In the genomic region with DNA sequence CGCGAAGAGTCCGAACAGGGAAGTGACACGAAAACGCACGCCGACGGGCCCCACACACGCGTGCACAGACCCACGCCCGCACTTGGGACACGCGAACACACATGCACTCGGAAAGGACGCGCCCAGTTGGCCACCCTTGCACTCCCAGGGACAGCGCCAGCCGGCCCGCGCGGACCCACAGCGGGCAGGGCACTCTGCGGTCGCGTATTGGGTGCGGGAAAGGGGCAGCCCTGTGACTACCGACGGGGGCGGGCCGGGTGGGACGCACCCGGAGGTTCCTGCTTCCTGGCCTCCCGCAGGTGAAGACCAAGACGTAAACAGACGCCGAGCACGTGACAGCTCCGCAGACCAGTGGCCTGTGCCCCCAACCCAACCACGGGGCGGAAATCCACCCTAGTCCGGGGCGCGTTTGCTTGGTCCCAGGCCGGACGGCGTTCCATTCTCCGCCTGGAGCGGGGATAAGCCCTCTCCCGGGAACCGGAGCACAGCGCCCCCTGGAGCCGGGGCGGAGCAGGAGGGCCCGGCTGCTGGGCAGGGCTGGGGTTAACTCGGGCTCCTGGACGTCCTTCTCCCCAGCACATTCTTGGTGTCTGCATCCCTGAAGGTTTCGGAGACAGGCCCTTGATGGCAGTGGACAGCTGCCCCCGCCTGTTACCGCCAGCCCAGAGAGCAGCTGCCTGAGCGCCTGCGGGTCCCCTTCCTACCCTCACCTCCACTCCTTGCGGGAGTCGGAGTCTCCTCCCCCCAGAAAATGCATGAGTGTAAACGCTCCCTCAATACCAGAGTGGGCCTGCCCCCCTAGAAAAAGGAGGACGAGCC, we compare ENCODE assay signal across 1 cellular context.
TF ChIP-seq lines count a peak whose summit lies in the region.

No MANE protein-coding gene starts in this region.

TF ChIP-seq in HepG2, 621 proteins besides CTCF, POLR2A, EP300 and RAD21 (continued from another document and continues in another):
- TF ChIP-seq, protein P1, sequence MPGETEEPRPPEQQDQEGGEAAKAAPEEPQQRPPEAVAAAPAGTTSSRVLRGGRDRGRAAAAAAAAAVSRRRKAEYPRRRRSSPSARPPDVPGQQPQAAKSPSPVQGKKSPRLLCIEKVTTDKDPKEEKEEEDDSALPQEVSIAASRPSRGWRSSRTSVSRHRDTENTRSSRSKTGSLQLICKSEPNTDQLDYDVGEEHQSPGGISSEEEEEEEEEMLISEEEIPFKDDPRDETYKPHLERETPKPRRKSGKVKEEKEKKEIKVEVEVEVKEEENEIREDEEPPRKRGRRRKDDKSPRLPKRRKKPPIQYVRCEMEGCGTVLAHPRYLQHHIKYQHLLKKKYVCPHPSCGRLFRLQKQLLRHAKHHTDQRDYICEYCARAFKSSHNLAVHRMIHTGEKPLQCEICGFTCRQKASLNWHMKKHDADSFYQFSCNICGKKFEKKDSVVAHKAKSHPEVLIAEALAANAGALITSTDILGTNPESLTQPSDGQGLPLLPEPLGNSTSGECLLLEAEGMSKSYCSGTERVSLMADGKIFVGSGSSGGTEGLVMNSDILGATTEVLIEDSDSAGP (CRISPR knock-in tag; IDR thresholded peaks at IDR 0.05; ENCODE audit: borderline replicate concordance), result peak; percentile 39; the same call in 1 of the 2 replicates
- TF ChIP-seq ZNF124 (CRISPR knock-in tag; IDR thresholded peaks at IDR 0.05) (no peak), CC2D1A (CRISPR knock-in tag; IDR thresholded peaks at IDR 0.05) (no peak), ZMYM2 (CRISPR knock-in tag; IDR thresholded peaks at IDR 0.05) (0 out of 2 replicates have a peak, but pooled peaks have one; percentile 72), MTF2 (CRISPR knock-in tag; IDR thresholded peaks at IDR 0.05; ENCODE audit: borderline replicate concordance) (no peak), ZNF777 (CRISPR knock-in tag; IDR thresholded peaks at IDR 0.05) (peak; percentile 63; the same call in 1 of the 2 replicates), BRCA1 (CRISPR knock-in tag; IDR thresholded peaks at IDR 0.05) (no peak), CEBPB (IDR thresholded peaks at IDR 0.05; ENCODE audit: borderline replicate concordance, low read depth, low read length) (no peak), ZNF563 (CRISPR knock-in tag; IDR thresholded peaks at IDR 0.05) (no peak), ZC3H13 (CRISPR knock-in tag; IDR thresholded peaks at IDR 0.05) (0 out of 2 replicates have a peak, but pooled peaks have one; percentile 3), RNF2 (conservative IDR thresholded peaks at IDR 0.05; ENCODE audit: low read depth) (no peak), ZNF772 (CRISPR knock-in tag; IDR thresholded peaks at IDR 0.05) (peak; percentile 70; the same call in 1 of the 2 replicates), ZBTB42 (CRISPR knock-in tag; IDR thresholded peaks at IDR 0.05) (peak; percentile 83), NFYB (CRISPR knock-in tag; IDR thresholded peaks at IDR 0.05) (peak; percentile 58; the same call in 1 of the 2 replicates), ARNT (IDR thresholded peaks at IDR 0.05) (no peak), KDM6A (CRISPR knock-in tag; IDR thresholded peaks at IDR 0.05; ENCODE audit: low read depth) (0 out of 2 replicates have a peak, but pooled peaks have one; percentile 5), PAX8 (CRISPR knock-in tag; IDR thresholded peaks at IDR 0.05; ENCODE audit: borderline replicate concordance) (no peak), ZBTB38 (CRISPR knock-in tag; IDR thresholded peaks at IDR 0.05) (no peak), RBM22 (optimal IDR thresholded peaks at IDR 0.05; ENCODE audit: low read length) (no peak), TOE1 (CRISPR knock-in tag; IDR thresholded peaks at IDR 0.05) (no peak), NCOA1 (CRISPR knock-in tag; IDR thresholded peaks at IDR 0.05) (no peak)
- TF ChIP-seq, protein P2, sequence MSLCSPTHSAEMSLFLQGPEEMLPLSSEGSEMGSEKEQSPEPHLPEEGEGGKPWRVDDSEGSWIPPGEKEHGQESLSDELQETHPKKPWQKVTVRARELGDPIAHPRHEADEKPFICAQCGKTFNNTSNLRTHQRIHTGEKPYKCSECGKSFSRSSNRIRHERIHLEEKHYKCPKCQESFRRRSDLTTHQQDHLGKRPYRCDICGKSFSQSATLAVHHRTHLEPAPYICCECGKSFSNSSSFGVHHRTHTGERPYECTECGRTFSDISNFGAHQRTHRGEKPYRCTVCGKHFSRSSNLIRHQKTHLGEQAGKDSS (CRISPR knock-in tag; IDR thresholded peaks at IDR 0.05; ENCODE audit: borderline replicate concordance, low read depth), result no peak; the same call in 1 of the 2 replicates
- TF ChIP-seq, protein P3, sequence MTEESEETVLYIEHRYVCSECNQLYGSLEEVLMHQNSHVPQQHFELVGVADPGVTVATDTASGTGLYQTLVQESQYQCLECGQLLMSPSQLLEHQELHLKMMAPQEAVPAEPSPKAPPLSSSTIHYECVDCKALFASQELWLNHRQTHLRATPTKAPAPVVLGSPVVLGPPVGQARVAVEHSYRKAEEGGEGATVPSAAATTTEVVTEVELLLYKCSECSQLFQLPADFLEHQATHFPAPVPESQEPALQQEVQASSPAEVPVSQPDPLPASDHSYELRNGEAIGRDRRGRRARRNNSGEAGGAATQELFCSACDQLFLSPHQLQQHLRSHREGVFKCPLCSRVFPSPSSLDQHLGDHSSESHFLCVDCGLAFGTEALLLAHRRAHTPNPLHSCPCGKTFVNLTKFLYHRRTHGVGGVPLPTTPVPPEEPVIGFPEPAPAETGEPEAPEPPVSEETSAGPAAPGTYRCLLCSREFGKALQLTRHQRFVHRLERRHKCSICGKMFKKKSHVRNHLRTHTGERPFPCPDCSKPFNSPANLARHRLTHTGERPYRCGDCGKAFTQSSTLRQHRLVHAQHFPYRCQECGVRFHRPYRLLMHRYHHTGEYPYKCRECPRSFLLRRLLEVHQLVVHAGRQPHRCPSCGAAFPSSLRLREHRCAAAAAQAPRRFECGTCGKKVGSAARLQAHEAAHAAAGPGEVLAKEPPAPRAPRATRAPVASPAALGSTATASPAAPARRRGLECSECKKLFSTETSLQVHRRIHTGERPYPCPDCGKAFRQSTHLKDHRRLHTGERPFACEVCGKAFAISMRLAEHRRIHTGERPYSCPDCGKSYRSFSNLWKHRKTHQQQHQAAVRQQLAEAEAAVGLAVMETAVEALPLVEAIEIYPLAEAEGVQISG (CRISPR knock-in tag; IDR thresholded peaks at IDR 0.05), result peak; percentile 98
- TF ChIP-seq, protein P4, sequence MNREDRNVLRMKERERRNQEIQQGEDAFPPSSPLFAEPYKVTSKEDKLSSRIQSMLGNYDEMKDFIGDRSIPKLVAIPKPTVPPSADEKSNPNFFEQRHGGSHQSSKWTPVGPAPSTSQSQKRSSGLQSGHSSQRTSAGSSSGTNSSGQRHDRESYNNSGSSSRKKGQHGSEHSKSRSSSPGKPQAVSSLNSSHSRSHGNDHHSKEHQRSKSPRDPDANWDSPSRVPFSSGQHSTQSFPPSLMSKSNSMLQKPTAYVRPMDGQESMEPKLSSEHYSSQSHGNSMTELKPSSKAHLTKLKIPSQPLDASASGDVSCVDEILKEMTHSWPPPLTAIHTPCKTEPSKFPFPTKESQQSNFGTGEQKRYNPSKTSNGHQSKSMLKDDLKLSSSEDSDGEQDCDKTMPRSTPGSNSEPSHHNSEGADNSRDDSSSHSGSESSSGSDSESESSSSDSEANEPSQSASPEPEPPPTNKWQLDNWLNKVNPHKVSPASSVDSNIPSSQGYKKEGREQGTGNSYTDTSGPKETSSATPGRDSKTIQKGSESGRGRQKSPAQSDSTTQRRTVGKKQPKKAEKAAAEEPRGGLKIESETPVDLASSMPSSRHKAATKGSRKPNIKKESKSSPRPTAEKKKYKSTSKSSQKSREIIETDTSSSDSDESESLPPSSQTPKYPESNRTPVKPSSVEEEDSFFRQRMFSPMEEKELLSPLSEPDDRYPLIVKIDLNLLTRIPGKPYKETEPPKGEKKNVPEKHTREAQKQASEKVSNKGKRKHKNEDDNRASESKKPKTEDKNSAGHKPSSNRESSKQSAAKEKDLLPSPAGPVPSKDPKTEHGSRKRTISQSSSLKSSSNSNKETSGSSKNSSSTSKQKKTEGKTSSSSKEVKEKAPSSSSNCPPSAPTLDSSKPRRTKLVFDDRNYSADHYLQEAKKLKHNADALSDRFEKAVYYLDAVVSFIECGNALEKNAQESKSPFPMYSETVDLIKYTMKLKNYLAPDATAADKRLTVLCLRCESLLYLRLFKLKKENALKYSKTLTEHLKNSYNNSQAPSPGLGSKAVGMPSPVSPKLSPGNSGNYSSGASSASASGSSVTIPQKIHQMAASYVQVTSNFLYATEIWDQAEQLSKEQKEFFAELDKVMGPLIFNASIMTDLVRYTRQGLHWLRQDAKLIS (CRISPR knock-in tag; IDR thresholded peaks at IDR 0.05), result 0 out of 2 replicates have a peak, but pooled peaks have one; percentile 17
- TF ChIP-seq, protein P5, sequence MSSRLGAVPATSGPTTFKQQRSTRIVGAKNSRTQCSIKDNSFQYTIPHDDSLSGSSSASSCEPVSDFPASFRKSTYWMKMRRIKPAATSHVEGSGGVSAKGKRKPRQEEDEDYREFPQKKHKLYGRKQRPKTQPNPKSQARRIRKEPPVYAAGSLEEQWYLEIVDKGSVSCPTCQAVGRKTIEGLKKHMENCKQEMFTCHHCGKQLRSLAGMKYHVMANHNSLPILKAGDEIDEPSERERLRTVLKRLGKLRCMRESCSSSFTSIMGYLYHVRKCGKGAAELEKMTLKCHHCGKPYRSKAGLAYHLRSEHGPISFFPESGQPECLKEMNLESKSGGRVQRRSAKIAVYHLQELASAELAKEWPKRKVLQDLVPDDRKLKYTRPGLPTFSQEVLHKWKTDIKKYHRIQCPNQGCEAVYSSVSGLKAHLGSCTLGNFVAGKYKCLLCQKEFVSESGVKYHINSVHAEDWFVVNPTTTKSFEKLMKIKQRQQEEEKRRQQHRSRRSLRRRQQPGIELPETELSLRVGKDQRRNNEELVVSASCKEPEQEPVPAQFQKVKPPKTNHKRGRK (CRISPR knock-in tag; IDR thresholded peaks at IDR 0.05), result no peak
- TF ChIP-seq, protein P6, sequence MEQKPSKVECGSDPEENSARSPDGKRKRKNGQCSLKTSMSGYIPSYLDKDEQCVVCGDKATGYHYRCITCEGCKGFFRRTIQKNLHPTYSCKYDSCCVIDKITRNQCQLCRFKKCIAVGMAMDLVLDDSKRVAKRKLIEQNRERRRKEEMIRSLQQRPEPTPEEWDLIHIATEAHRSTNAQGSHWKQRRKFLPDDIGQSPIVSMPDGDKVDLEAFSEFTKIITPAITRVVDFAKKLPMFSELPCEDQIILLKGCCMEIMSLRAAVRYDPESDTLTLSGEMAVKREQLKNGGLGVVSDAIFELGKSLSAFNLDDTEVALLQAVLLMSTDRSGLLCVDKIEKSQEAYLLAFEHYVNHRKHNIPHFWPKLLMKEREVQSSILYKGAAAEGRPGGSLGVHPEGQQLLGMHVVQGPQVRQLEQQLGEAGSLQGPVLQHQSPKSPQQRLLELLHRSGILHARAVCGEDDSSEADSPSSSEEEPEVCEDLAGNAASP (CRISPR knock-in tag; IDR thresholded peaks at IDR 0.05; ENCODE audit: borderline replicate concordance), result peak; percentile 49; the same call in 1 of the 2 replicates
- TF ChIP-seq, protein P7, sequence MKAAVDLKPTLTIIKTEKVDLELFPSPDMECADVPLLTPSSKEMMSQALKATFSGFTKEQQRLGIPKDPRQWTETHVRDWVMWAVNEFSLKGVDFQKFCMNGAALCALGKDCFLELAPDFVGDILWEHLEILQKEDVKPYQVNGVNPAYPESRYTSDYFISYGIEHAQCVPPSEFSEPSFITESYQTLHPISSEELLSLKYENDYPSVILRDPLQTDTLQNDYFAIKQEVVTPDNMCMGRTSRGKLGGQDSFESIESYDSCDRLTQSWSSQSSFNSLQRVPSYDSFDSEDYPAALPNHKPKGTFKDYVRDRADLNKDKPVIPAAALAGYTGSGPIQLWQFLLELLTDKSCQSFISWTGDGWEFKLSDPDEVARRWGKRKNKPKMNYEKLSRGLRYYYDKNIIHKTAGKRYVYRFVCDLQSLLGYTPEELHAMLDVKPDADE (CRISPR knock-in tag; IDR thresholded peaks at IDR 0.05), result no peak
- TF ChIP-seq, protein P8, sequence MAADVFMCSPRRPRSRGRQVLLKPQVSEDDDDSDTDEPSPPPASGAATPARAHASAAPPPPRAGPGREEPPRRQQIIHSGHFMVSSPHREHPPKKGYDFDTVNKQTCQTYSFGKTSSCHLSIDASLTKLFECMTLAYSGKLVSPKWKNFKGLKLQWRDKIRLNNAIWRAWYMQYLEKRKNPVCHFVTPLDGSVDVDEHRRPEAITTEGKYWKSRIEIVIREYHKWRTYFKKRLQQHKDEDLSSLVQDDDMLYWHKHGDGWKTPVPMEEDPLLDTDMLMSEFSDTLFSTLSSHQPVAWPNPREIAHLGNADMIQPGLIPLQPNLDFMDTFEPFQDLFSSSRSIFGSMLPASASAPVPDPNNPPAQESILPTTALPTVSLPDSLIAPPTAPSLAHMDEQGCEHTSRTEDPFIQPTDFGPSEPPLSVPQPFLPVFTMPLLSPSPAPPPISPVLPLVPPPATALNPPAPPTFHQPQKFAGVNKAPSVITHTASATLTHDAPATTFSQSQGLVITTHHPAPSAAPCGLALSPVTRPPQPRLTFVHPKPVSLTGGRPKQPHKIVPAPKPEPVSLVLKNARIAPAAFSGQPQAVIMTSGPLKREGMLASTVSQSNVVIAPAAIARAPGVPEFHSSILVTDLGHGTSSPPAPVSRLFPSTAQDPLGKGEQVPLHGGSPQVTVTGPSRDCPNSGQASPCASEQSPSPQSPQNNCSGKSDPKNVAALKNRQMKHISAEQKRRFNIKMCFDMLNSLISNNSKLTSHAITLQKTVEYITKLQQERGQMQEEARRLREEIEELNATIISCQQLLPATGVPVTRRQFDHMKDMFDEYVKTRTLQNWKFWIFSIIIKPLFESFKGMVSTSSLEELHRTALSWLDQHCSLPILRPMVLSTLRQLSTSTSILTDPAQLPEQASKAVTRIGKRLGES (CRISPR knock-in tag; IDR thresholded peaks at IDR 0.05; ENCODE audit: borderline replicate concordance), result no peak
